ENCODE assay signal across 19 cellular contexts in the genomic region with DNA sequence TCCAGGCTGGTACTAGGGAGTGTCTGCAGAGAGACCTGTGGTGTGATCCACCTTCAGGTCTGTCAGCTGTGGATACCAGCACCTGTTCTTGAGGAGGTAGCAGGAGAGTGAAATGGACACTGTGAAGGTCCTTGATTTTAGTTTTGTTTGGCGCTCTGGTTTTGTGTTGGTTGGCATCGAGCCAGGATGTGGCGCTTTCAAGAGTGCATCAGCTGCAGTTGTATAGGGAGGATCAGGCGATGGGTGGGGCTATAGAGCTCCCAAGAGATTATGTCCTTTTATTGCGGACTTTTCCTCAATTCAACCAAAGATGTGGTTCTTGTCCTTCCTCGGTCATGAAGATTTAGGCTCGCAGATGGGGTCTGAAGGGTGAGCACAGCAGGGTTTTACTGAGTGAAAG. TPM values are rescaled to one million over a fixed set of nuclear protein-coding genes. Genes with fewer than 3 reads are reported as not detected.
A peak's percentile ranks its signal among the peaks of the same experiment; 100 is the strongest.
DNase-seq lines count a peak whose midpoint lies in the region; ATAC-seq and TF ChIP-seq lines count a peak whose summit lies in the region.
"Had no signal": no experiment of that assay in that cellular context is flagged by ENCODE, and none has a peak within 500 bp of the region (broad histone marks: within the 10 kb centered on the region; RNA-seq: fewer than 3 reads in every experiment).

No MANE protein-coding gene starts in this region.

- peak overlapping the region; percentile 11 for H3K27ac Mint-ChIP-seq in glutamatergic neuron (ENCODE audit: unreplicated experiment)
- H3K27ac Mint-ChIP-seq: activated CD4-positive, alpha-beta memory T cell treated with anti-CD3 and anti-CD28 coated beads, Interleukin-2, amount 10 ng/mL, durations not matched to agents 7 days and 5 days had no signal

- H3K4me3 ChIP-seq in BE2C (ENCODE audit: low read depth, low read length) (no peak overlapping the region), HEK293 (ENCODE audit: low read depth, low read length) (no peak overlapping the region)
- H3K4me3 ChIP-seq: right atrium auricular region had no signal

- H3K4me1 ChIP-seq in BE2C = no peaks in the 10 kb centered on the region
- H3K4me1 ChIP-seq in HEK293 (ENCODE audit: control insufficient read depth, insufficient read depth, low read length) = no peaks in the 10 kb centered on the region
- H3K4me1 ChIP-seq: right atrium auricular region had no signal

- H3K27ac ChIP-seq in HEK293 (ENCODE audit: extremely low read depth, low read depth, low read length) = no peak overlapping the region; the same call in 1 of the 2 replicates
- H3K27ac ChIP-seq: C4-2B, right atrium auricular region had no signal

- H3K36me3 ChIP-seq in BE2C (peaks cover 9% of the 10 kb centered on the region), HEK293 (ENCODE audit: control insufficient read depth in 2 of 2, insufficient read depth in 1 of 2, low read length in 2 of 2) (no peaks in the 10 kb centered on the region)
- H3K36me3 ChIP-seq: right atrium auricular region had no signal

- H3K9me3 Mint-ChIP-seq in glutamatergic neuron (ENCODE audit: unreplicated experiment) = no peaks in the 10 kb centered on the region

- peaks cover 7% of the 10 kb centered on the region for H3K4me1 Mint-ChIP-seq in glutamatergic neuron (ENCODE audit: low read depth, unreplicated experiment)

- POLR2A ChIA-PET in HEK293 (lab: Yijun Ruan, JAX) = no interaction called here

- ATAC-seq in GM21619 (IDR thresholded peaks at IDR 0.05; ENCODE audit: unreplicated experiment) = no peak
- ATAC-seq in HG02970 (IDR thresholded peaks at IDR 0.05; ENCODE audit: low FRiP score, unreplicated experiment) = no peak
- ATAC-seq: SK-N-SH treated with all-trans-retinoic acid at 6 μM for 48 hours had no signal

- DNase-seq in BE2C (peak; percentile 19), NCI-H510A treated with DMSO at 0.1 percent for 48 hours (lab: John Stamatoyannopoulos, UW) (peak; percentile 53), glutamatergic neuron (no peak), D341Med (ENCODE audit: low spot score) (no peak), NOMO-1 (lab: John Stamatoyannopoulos, UW; ENCODE audit: unreplicated experiment in 2 of 2) (no peak)
- DNase-seq: activated CD4-positive, alpha-beta memory T cell treated with anti-CD3 and anti-CD28 coated beads, Interleukin-2, amount 10 ng/mL, durations not matched to agents 7 days and 5 days; activated CD4-positive, CD25-positive, alpha-beta regulatory T cell; activated naive CD4-positive, alpha-beta T cell treated with Interleukin-2 at 50 U/mL for 16 hours; IMR-90; NCI-H1417 treated with DMSO at 0.1 percent for 48 hours; NCI-H345; stimulated activated CD4-positive, alpha-beta T cell treated with anti-CD3 and anti-CD28 coated beads, Interleukin-12 subunit alpha, Interleukin-12 subunit beta, amount 100 ng/mL, for 4 hours; T-helper 9 cell had no signal

- H3K9me3 ChIP-seq in BE2C (no peaks in the 10 kb centered on the region), HEK293 (ENCODE audit: control insufficient read depth, insufficient read depth, low read depth, low read length) (no peaks in the 10 kb centered on the region)

- no peaks in the 10 kb centered on the region for H3K27me3 Mint-ChIP-seq in glutamatergic neuron (ENCODE audit: unreplicated experiment)
- H3K27me3 Mint-ChIP-seq: activated CD4-positive, alpha-beta memory T cell treated with anti-CD3 and anti-CD28 coated beads, Interleukin-2, amount 10 ng/mL, durations not matched to agents 7 days and 5 days had no signal

- H3K27me3 ChIP-seq in BE2C = no peaks in the 10 kb centered on the region
- H3K27me3 ChIP-seq: right atrium auricular region had no signal

- H3K4me3 Mint-ChIP-seq in glutamatergic neuron (ENCODE audit: unreplicated experiment) = no peak overlapping the region
- H3K4me3 Mint-ChIP-seq: activated CD4-positive, alpha-beta memory T cell treated with anti-CD3 and anti-CD28 coated beads, Interleukin-2, amount 10 ng/mL, durations not matched to agents 7 days and 5 days had no signal

- peaks cover 12% of the 10 kb centered on the region for H3K36me3 Mint-ChIP-seq in glutamatergic neuron (ENCODE audit: unreplicated experiment)

- CTCF ChIA-PET in HEK293 (lab: Yijun Ruan, JAX) = interaction anchor here (0.5 kb wide), 1 partner anchor 693 kb away, joined by 3 read pairs; no protein-coding TSS in a partner anchor

- no peak for TF ChIP-seq CTCF in BE2C (IDR thresholded peaks at IDR 0.05; ENCODE audit: low read depth, low read length)
- no peak for TF ChIP-seq CTCF in HEK293 (tag by site-specific recombination; IDR thresholded peaks at IDR 0.05)
- TF ChIP-seq CTCF in glutamatergic neuron (IDR thresholded peaks at IDR 0.05; ENCODE audit: partially characterized antibody, unreplicated experiment) = no peak

TF ChIP-seq in HEK293, 187 proteins besides CTCF, POLR2A, EP300 and RAD21:
- TF ChIP-seq ZNF184 (tag by site-specific recombination; IDR thresholded peaks at IDR 0.05) (no peak), ZNF138 (tag by site-specific recombination; IDR thresholded peaks at IDR 0.05; ENCODE audit: borderline replicate concordance) (no peak), ZNF561 (tag by site-specific recombination; IDR thresholded peaks at IDR 0.05; ENCODE audit: borderline replicate concordance) (0 out of 2 replicates have a peak, but pooled peaks have one; percentile 39), ZNF776 (tag by site-specific recombination; IDR thresholded peaks at IDR 0.05; ENCODE audit: borderline replicate concordance) (no peak), YY1 (tag by site-specific recombination; IDR thresholded peaks at IDR 0.05) (no peak), ZNF202 (tag by site-specific recombination; IDR thresholded peaks at IDR 0.05; ENCODE audit: borderline replicate concordance) (no peak), WT1 (tag by site-specific recombination; IDR thresholded peaks at IDR 0.05) (peak; percentile 33; the same call in 1 of the 2 replicates), KLF1 (tag by site-specific recombination; IDR thresholded peaks at IDR 0.05) (0 out of 2 replicates have a peak, but pooled peaks have one; percentile 27)
TF ChIP-seq in HEK293: peak in this region for 3.

RNA-seq across cellular contexts. Expression of gene SLC39A10, which starts 37.5 kb away (rescaled TPM):
- 27.7 TPM for polyA plus RNA-seq in BE2C (2012; ENCODE audit: insufficient read depth, insufficient read length, low read depth)
- total RNA-seq in glutamatergic neuron (ENCODE audit: unreplicated experiment) = 102 TPM

Comparison
In these comparisons a context has a peak if more than half of its experiments do, and no peak if none do; other contexts are left out.
1. DNase-seq: peak in BE2C (single experiment) and NCI-H510A treated with DMSO at 0.1 percent for 48 hours (single experiment); none in glutamatergic neuron (single experiment), D341Med (single experiment) and NOMO-1 (0 of 2).